Comparison of ENCODE assay signal across 17 cellular contexts in genomic region chr3:150081084-150081483, GRCh38.
DNase-seq lines count a peak whose midpoint lies in the region; ATAC-seq and TF ChIP-seq lines count a peak whose summit lies in the region.
"Had no signal": no experiment of that assay in that cellular context is flagged by ENCODE, and none has a peak within 500 bp of the region (broad histone marks: within the 10 kb centered on the region; RNA-seq: fewer than 3 reads in every experiment).

No MANE protein-coding gene starts in this region.

- peak; percentile 72 for ATAC-seq in foreskin keratinocyte
- ATAC-seq: activated naive CD4-positive, alpha-beta T cell treated with anti-CD3 and anti-CD28 coated beads, Interleukin-2, amount 50 U/mL, for 72 hours; gastroesophageal sphincter; psoas muscle had no signal

- H3K36me3 ChIP-seq in ACC112 (ENCODE audit: insufficient read depth, low read length) = peaks cover 3% of the 10 kb centered on the region; the same call in 1 of the 2 replicates
- H3K36me3 ChIP-seq: gastroesophageal sphincter had no signal

- H3K27me3 ChIP-seq in ACC112 (ENCODE audit: insufficient read depth, low read length) (no peaks in the 10 kb centered on the region), foreskin keratinocyte (no peaks in the 10 kb centered on the region)
- H3K27me3 ChIP-seq: gastroesophageal sphincter had no signal

- H2AFZ ChIP-seq in ACC112 (ENCODE audit: low read length, unreplicated experiment) = no peak overlapping the region

- H3K79me2 ChIP-seq in ACC112 (ENCODE audit: control insufficient read depth, insufficient read depth, low read length, unreplicated experiment) = no peaks in the 10 kb centered on the region

- DNase-seq in LHCN-M2 (ENCODE audit: low read depth) = peak; percentile 57
- DNase-seq in astrocyte of the hippocampus (ENCODE audit: low read depth, low spot score) = peak; percentile 50
- DNase-seq in foreskin keratinocyte = peak; percentile 83 to 91
- no peak for DNase-seq in stimulated activated naive CD4-positive, alpha-beta T cell treated with Interleukin-2 at 50 U/mL for 16 hours (lab: John Stamatoyannopoulos, UW)
- no peak for DNase-seq in NCI-H510A treated with DMSO at 0.1 percent for 48 hours (lab: John Stamatoyannopoulos, UW)
- no peak for DNase-seq in hepatic stellate cell (ENCODE audit: low spot score)
- DNase-seq in activated naive CD4-positive, alpha-beta T cell (lab: John Stamatoyannopoulos, UW) = no peak
- DNase-seq: activated CD4-positive, alpha-beta T cell treated with anti-CD3 and anti-CD28 coated beads for 4 hours; caudate nucleus; CD4-positive, alpha-beta memory T cell; effector CD8-positive, alpha-beta T cell; NCI-H1436; psoas muscle had no signal

- H3K4me3 ChIP-seq in ACC112 (ENCODE audit: low read depth, low read length) = no peak overlapping the region
- H3K4me3 ChIP-seq: gastroesophageal sphincter, psoas muscle, SK-N-MC had no signal

- H3K27ac ChIP-seq in ACC112 (ENCODE audit: low read depth, low read length) (peak overlapping the region; percentile 93), foreskin keratinocyte (peak overlapping the region; percentile 16)

- H3K4me1 ChIP-seq in ACC112 (ENCODE audit: control insufficient read depth, insufficient read depth, low read length, unreplicated experiment) = peaks cover 49% of the 10 kb centered on the region
- peaks cover 43% of the 10 kb centered on the region for H3K4me1 ChIP-seq in foreskin keratinocyte

- no peak for TF ChIP-seq CTCF in foreskin keratinocyte (conservative IDR thresholded peaks at IDR 0.05)

Comparison
In these comparisons a context has a peak if more than half of its experiments do, and no peak if none do; other contexts are left out.
1. DNase-seq: peak in LHCN-M2 (single experiment), astrocyte of the hippocampus (single experiment) and foreskin keratinocyte (2 of 2); none in stimulated activated naive CD4-positive, alpha-beta T cell treated with Interleukin-2 at 50 U/mL for 16 hours (single experiment), NCI-H510A treated with DMSO at 0.1 percent for 48 hours (single experiment), hepatic stellate cell (single experiment) and activated naive CD4-positive, alpha-beta T cell (0 of 4).